ENCODE assay signal across 1 cellular context in genomic region chr9:70419546-70420266, GRCh38.
TF ChIP-seq lines count a peak whose summit lies in the region.

No MANE protein-coding gene starts in this region.

TF ChIP-seq in HepG2, 621 proteins besides CTCF, POLR2A, EP300 and RAD21 (continued from another document and continues in another):
- TF ChIP-seq HES4 (CRISPR knock-in tag; IDR thresholded peaks at IDR 0.05; ENCODE audit: borderline replicate concordance) (0 out of 2 replicates have a peak, but pooled peaks have one; percentile 15), HNF1A (IDR thresholded peaks at IDR 0.05; ENCODE audit: low read depth) (0 out of 2 replicates have a peak, but pooled peaks have one; percentile 15), HNF1A (CRISPR knock-in tag; IDR thresholded peaks at IDR 0.05; ENCODE audit: borderline replicate concordance) (no peak), TERF1 (CRISPR knock-in tag; IDR thresholded peaks at IDR 0.05) (no peak), ZFAT (CRISPR knock-in tag; conservative IDR thresholded peaks at IDR 0.05) (no peak), ATAD3A (CRISPR knock-in tag; IDR thresholded peaks at IDR 0.05) (no peak), ZNF224 (CRISPR knock-in tag; IDR thresholded peaks at IDR 0.05) (no peak), KLF16 (CRISPR knock-in tag; IDR thresholded peaks at IDR 0.05) (peak in 1 of 2 experiments; percentile 41; a peak in 1 of 4 replicates), YEATS2 (CRISPR knock-in tag; IDR thresholded peaks at IDR 0.05; ENCODE audit: borderline replicate concordance) (no peak), CEBPG (CRISPR knock-in tag; IDR thresholded peaks at IDR 0.05) (peak; percentile 45; the same call in 1 of the 2 replicates), RCOR2 (CRISPR knock-in tag; IDR thresholded peaks at IDR 0.05) (no peak), PHF8 (CRISPR knock-in tag; IDR thresholded peaks at IDR 0.05) (no peak), THAP8 (CRISPR knock-in tag; IDR thresholded peaks at IDR 0.05; ENCODE audit: borderline replicate concordance) (no peak), HMGXB3 (CRISPR knock-in tag; IDR thresholded peaks at IDR 0.05; ENCODE audit: borderline replicate concordance) (no peak), CBX5 (CRISPR knock-in tag; IDR thresholded peaks at IDR 0.05; ENCODE audit: borderline replicate concordance) (no peak), HMGXB4 (CRISPR knock-in tag; IDR thresholded peaks at IDR 0.05; ENCODE audit: borderline replicate concordance in 1 of 2, low read depth in 1 of 2) (no peak), IRF2 (CRISPR knock-in tag; IDR thresholded peaks at IDR 0.05) (no peak; the same call in 1 of the 2 replicates), ZMAT5 (CRISPR knock-in tag; IDR thresholded peaks at IDR 0.05; ENCODE audit: borderline replicate concordance, low read depth) (no peak), DPF2 (CRISPR knock-in tag; IDR thresholded peaks at IDR 0.05; ENCODE audit: borderline replicate concordance, low read depth) (no peak), SNAPC5 (CRISPR knock-in tag; IDR thresholded peaks at IDR 0.05; ENCODE audit: borderline replicate concordance) (no peak), ZSCAN31 (CRISPR knock-in tag; IDR thresholded peaks at IDR 0.05; ENCODE audit: low read depth) (no peak), HNRNPK (IDR thresholded peaks at IDR 0.05; ENCODE audit: low read depth, low read length, poor library complexity, severe bottlenecking) (no peak), ZNF530 (CRISPR knock-in tag; IDR thresholded peaks at IDR 0.05; ENCODE audit: low read depth) (no peak), ZIK1 (CRISPR knock-in tag; IDR thresholded peaks at IDR 0.05; ENCODE audit: borderline replicate concordance, low read depth) (no peak), ADNP (CRISPR knock-in tag; IDR thresholded peaks at IDR 0.05) (no peak), RNF219 (CRISPR knock-in tag; IDR thresholded peaks at IDR 0.05) (0 out of 2 replicates have a peak, but pooled peaks have one; percentile 43), ARNTL (CRISPR knock-in tag; IDR thresholded peaks at IDR 0.05) (no peak), ETV6 (CRISPR knock-in tag; conservative IDR thresholded peaks at IDR 0.05) (no peak), ZNF782 (CRISPR knock-in tag; IDR thresholded peaks at IDR 0.05; ENCODE audit: borderline replicate concordance) (no peak), REL (CRISPR knock-in tag; conservative IDR thresholded peaks at IDR 0.05) (no peak), TOE1 (CRISPR knock-in tag; IDR thresholded peaks at IDR 0.05) (no peak), ZNF616 (CRISPR knock-in tag; IDR thresholded peaks at IDR 0.05; ENCODE audit: low read depth) (no peak), ZNF263 (CRISPR knock-in tag; IDR thresholded peaks at IDR 0.05) (peak; percentile 67), TEAD3 (CRISPR knock-in tag; optimal IDR thresholded peaks at IDR 0.05; ENCODE audit: borderline replicate concordance) (peak; percentile 64), ZC3H13 (CRISPR knock-in tag; IDR thresholded peaks at IDR 0.05) (no peak), HDAC1 (CRISPR knock-in tag; IDR thresholded peaks at IDR 0.05) (no peak; the same call in none of the 2 replicates), ZNF562 (CRISPR knock-in tag; IDR thresholded peaks at IDR 0.05; ENCODE audit: borderline replicate concordance) (no peak), NR0B2 (CRISPR knock-in tag; IDR thresholded peaks at IDR 0.05) (no peak), ZBTB43 (CRISPR knock-in tag; conservative IDR thresholded peaks at IDR 0.05) (no peak), ZBTB39 (CRISPR knock-in tag; IDR thresholded peaks at IDR 0.05) (no peak)
